ENCODE assay signal across 8 cellular contexts in the genomic region with DNA sequence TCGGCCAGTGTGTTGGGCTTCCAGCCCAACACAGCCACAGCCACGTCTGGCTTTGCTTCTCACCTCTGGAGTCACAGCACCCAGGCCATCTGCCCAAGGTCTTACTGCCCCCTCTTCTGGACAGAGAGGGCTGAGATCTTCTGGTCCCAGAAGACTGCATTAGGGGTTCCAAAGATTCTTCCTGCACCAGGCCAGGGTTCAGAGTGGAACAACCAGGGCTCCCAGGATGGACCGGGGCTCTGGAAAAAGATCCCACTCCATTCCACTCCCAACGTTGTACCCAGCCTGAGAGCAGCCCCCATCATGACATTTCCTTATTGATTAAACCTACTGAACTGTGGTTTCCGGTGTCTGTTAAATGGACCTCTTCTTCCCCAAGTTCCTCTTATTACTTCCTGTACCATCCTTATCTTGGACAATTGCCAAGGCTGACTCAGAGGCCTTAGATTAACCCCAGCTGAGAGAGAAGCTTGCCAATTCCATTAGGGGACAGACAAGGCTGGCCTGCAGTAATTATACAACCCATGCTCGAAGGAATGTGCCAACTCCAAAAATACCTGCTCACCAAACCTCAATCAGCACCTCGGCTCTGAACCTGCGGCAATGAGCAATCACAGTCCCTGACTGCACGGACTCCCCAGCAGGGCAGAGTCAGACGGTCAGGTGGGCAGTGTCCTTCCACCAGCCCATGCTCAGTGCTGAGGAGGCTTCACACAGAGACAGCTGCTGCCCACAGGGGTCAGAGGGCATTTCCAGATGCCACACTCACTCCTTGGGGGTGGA. TPM values are rescaled to one million over a fixed set of nuclear protein-coding genes. Genes with fewer than 3 reads are reported as not detected.
A peak's percentile ranks its signal among the peaks of the same experiment; 100 is the strongest.
DNase-seq lines count a peak whose midpoint lies in the region; ATAC-seq and TF ChIP-seq lines count a peak whose summit lies in the region.

No MANE protein-coding gene starts in this region.

- peaks cover 6% of the 10 kb centered on the region for H3K4me1 ChIP-seq in hepatocyte (ENCODE audit: insufficient read depth)

- H3K4me3 ChIP-seq in astrocyte of the cerebellum (ENCODE audit: low read depth, low read length) (no peak overlapping the region), hepatocyte (no peak overlapping the region)

- H3K4me2 ChIP-seq in hepatocyte: no peak overlapping the region

- no peaks in the 10 kb centered on the region for H3K9me3 ChIP-seq in hepatocyte (ENCODE audit: low read depth)

- H3K36me3 ChIP-seq in hepatocyte (replicated peaks; ENCODE audit: insufficient read depth, low read depth): no peaks in the 10 kb centered on the region

- TF ChIP-seq CTCF in GM12872 (IDR thresholded peaks at IDR 0.05; ENCODE audit: insufficient read depth, low read depth, low read length): peak; percentile 52; the same call in 2 of the 3 replicates
- peak; percentile 41 for TF ChIP-seq CTCF in astrocyte of the cerebellum (IDR thresholded peaks at IDR 0.05; ENCODE audit: low read depth, low read length, missing control alignments)
- TF ChIP-seq CTCF in hepatocyte (IDR thresholded peaks at IDR 0.05; ENCODE audit: poor library complexity): no peak

- no peaks in the 10 kb centered on the region for H3K27me3 Mint-ChIP-seq in stimulated activated naive CD8-positive, alpha-beta T cell treated with anti-CD3 and anti-CD28 coated beads, Interleukin-15, Interleukin-2, amounts not matched to agents 100 ng/mL and 50 ng/mL, for 24 hours

- peak overlapping the region; percentile 13 for H3K27ac ChIP-seq in hepatocyte

- ATAC-seq in HG03108 (IDR thresholded peaks at IDR 0.05; ENCODE audit: unreplicated experiment): peak; percentile 72

- H2AFZ ChIP-seq in hepatocyte: no peak overlapping the region

- in situ Hi-C loops in ACHN (cut with HindIII; ENCODE audit: low pct_ligation_motif_present, low pct_unique_long_range_greater_than_20kb, low sequenced_read_pairs) (no loop called here), astrocyte of the cerebellum (cut with HindIII; ENCODE audit: low sequenced_read_pairs) (no loop called here)

- peak overlapping the region; percentile 13 for H3K4me3 Mint-ChIP-seq in stimulated activated naive CD8-positive, alpha-beta T cell treated with anti-CD3 and anti-CD28 coated beads, Interleukin-15, Interleukin-2, amounts not matched to agents 100 ng/mL and 50 ng/mL, for 24 hours

- no peaks in the 10 kb centered on the region for H3K9me2 ChIP-seq in hepatocyte (replicated peaks; ENCODE audit: insufficient read depth)

- H3K27me3 ChIP-seq in hepatocyte: no peaks in the 10 kb centered on the region

- H3K36me3 Mint-ChIP-seq in stimulated activated naive CD8-positive, alpha-beta T cell treated with anti-CD3 and anti-CD28 coated beads, Interleukin-15, Interleukin-2, amounts not matched to agents 100 ng/mL and 50 ng/mL, for 24 hours (ENCODE audit: low read depth): no peaks in the 10 kb centered on the region

- no peaks in the 10 kb centered on the region for H3K79me2 ChIP-seq in hepatocyte

- no peaks in the 10 kb centered on the region for H3K9me3 Mint-ChIP-seq in stimulated activated naive CD8-positive, alpha-beta T cell treated with anti-CD3 and anti-CD28 coated beads, Interleukin-15, Interleukin-2, amounts not matched to agents 100 ng/mL and 50 ng/mL, for 24 hours

- DNase-seq in ACHN (peak; percentile 88), NCI-H748 treated with DMSO at 0.1 percent for 48 hours (lab: John Stamatoyannopoulos, UW) (peak; percentile 38), astrocyte of the cerebellum (ENCODE audit: low read depth) (peak; percentile 91), hepatocyte (ENCODE audit: low spot score) (peak; percentile 86), putamen (ENCODE audit: low spot score) (no peak)

- WGBS in hepatocyte (ENCODE audit: low lambda C conversion rate, missing lambda C conversion rate): 65% methylated on average over 10 of the region's 10 CpGs

- no peaks in the 10 kb centered on the region for H4K20me1 ChIP-seq in hepatocyte (ENCODE audit: insufficient read depth, poor library complexity, severe bottlenecking)

- H3K27ac Mint-ChIP-seq in stimulated activated naive CD8-positive, alpha-beta T cell treated with anti-CD3 and anti-CD28 coated beads, Interleukin-15, Interleukin-2, amounts not matched to agents 100 ng/mL and 50 ng/mL, for 24 hours: no peak overlapping the region

- H3K4me1 Mint-ChIP-seq in stimulated activated naive CD8-positive, alpha-beta T cell treated with anti-CD3 and anti-CD28 coated beads, Interleukin-15, Interleukin-2, amounts not matched to agents 100 ng/mL and 50 ng/mL, for 24 hours (ENCODE audit: low read depth): peaks cover 18% of the 10 kb centered on the region

RNA-seq across cellular contexts. Expression of a gene that starts 47.9 kb away (rescaled TPM):
- total RNA-seq in hepatocyte: not detected in 2 replicates
- not detected in 2 replicates for polyA plus RNA-seq in hepatocyte

RNA-seq across cellular contexts. Expression of a gene that starts 50.7 kb away (rescaled TPM):
- 7.2 and 8.2 TPM in 2 replicates for total RNA-seq in hepatocyte
- 3.0 and 4.0 TPM in 2 replicates for polyA plus RNA-seq in hepatocyte
